ENCODE assay signal across 21 cellular contexts in genomic region chr6:120122401-120122800, GRCh38.
DNase-seq lines count a peak whose midpoint lies in the region; ATAC-seq and TF ChIP-seq lines count a peak whose summit lies in the region.
"Had no signal": no experiment of that assay in that cellular context is flagged by ENCODE, and none has a peak within 500 bp of the region (broad histone marks: within the 10 kb centered on the region; RNA-seq: fewer than 3 reads in every experiment).

No MANE protein-coding gene starts in this region.

- no peaks in the 10 kb centered on the region for H3K36me3 Mint-ChIP-seq in T-helper 2 cell treated with Interferon-gamma antibody and Interleukin-4, amounts not matched to agents 5 μg/mL and 100 μg/mL, for 36 hours (ENCODE audit: low read depth)
- H3K36me3 Mint-ChIP-seq: CD8-positive, alpha-beta memory T cell had no signal

- H4K20me1 ChIP-seq in Karpas-422 (ENCODE audit: insufficient read depth, low read depth, low read length), result no peaks in the 10 kb centered on the region

- no peak overlapping the region for H3K4me3 Mint-ChIP-seq in T-helper 2 cell treated with Interferon-gamma antibody and Interleukin-4, amounts not matched to agents 5 μg/mL and 100 μg/mL, for 36 hours
- H3K4me3 Mint-ChIP-seq: CD8-positive, alpha-beta memory T cell had no signal

- no peaks in the 10 kb centered on the region for H3K9me3 Mint-ChIP-seq in T-helper 2 cell treated with Interferon-gamma antibody and Interleukin-4, amounts not matched to agents 5 μg/mL and 100 μg/mL, for 36 hours

- no peaks in the 10 kb centered on the region for H3K36me3 ChIP-seq in Karpas-422 (ENCODE audit: insufficient read depth, low read length)

- H3K79me2 ChIP-seq in Karpas-422 (ENCODE audit: low read length), result no peaks in the 10 kb centered on the region

- no peaks in the 10 kb centered on the region for H3K4me1 ChIP-seq in Karpas-422 (ENCODE audit: low read length)

- H3K9me3 ChIP-seq in Karpas-422 (ENCODE audit: low read length), result peaks cover 18% of the 10 kb centered on the region

- DNase-seq in NCI-H2107 treated with DMSO at 0.1 percent for 48 hours (lab: John Stamatoyannopoulos, UW; ENCODE audit: unreplicated experiment) (peak; percentile 21), NCI-H2107 (lab: John Stamatoyannopoulos, UW) (no peak), NCI-H2029 (lab: John Stamatoyannopoulos, UW) (peak; percentile 51), NCI-H69 (lab: John Stamatoyannopoulos, UW) (peak; percentile 42), Karpas-422 (no peak), omental fat pad (ENCODE audit: low spot score) (no peak)
- DNase-seq in T-helper 2 cell treated with Interferon-gamma antibody and Interleukin-4, amounts not matched to agents 5 μg/mL and 100 μg/mL, for 36 hours (ENCODE audit: low spot score), result no peak
- DNase-seq: ACHN; C1 segment of cervical spinal cord; CD8-positive, alpha-beta memory T cell; IMR-90; MV-4-11; NCI-H1105 treated with DMSO at 0.1 percent for 48 hours; NCI-H2171 treated with DMSO at 0.1 percent for 48 hours; NCI-H774; OCI-M1; Right ventricle myocardium superior; T-helper 2 cell had no signal

- no peak overlapping the region for H3K4me2 ChIP-seq in Karpas-422 (ENCODE audit: low read depth, low read length, poor library complexity, severe bottlenecking)
- H3K4me2 ChIP-seq: KMS-11 had no signal

- H3K27me3 ChIP-seq in Karpas-422 (ENCODE audit: low read length), result no peaks in the 10 kb centered on the region

- no peaks in the 10 kb centered on the region for H3K4me1 Mint-ChIP-seq in T-helper 2 cell treated with Interferon-gamma antibody and Interleukin-4, amounts not matched to agents 5 μg/mL and 100 μg/mL, for 36 hours (ENCODE audit: low read depth)
- H3K4me1 Mint-ChIP-seq: CD8-positive, alpha-beta memory T cell had no signal

- H3K9ac ChIP-seq in Karpas-422 (ENCODE audit: low read length), result no peak overlapping the region
- H3K9ac ChIP-seq: KMS-11 had no signal

- H3K4me3 ChIP-seq in Karpas-422 (ENCODE audit: low read length), result no peak overlapping the region

- no peaks in the 10 kb centered on the region for H3K9me2 ChIP-seq in Karpas-422 (replicated peaks; ENCODE audit: insufficient read depth, low read length)

- TF ChIP-seq CTCF in omental fat pad (IDR thresholded peaks at IDR 0.05), result no peak

- H3K27ac Mint-ChIP-seq in T-helper 2 cell treated with Interferon-gamma antibody and Interleukin-4, amounts not matched to agents 5 μg/mL and 100 μg/mL, for 36 hours, result no peak overlapping the region
- H3K27ac Mint-ChIP-seq: CD8-positive, alpha-beta memory T cell had no signal

- H3K27me3 Mint-ChIP-seq in T-helper 2 cell treated with Interferon-gamma antibody and Interleukin-4, amounts not matched to agents 5 μg/mL and 100 μg/mL, for 36 hours (ENCODE audit: low read depth), result no peaks in the 10 kb centered on the region
- H3K27me3 Mint-ChIP-seq: CD8-positive, alpha-beta memory T cell had no signal

- no peak for ATAC-seq in GM19463 (IDR thresholded peaks at IDR 0.05; ENCODE audit: unreplicated experiment)
- no peak for ATAC-seq in omental fat pad (ENCODE audit: low FRiP score)

- no peak overlapping the region for H3K27ac ChIP-seq in Karpas-422 (ENCODE audit: low read length)
- H3K27ac ChIP-seq: 22Rv1, KMS-11 had no signal

- no peak overlapping the region for H2AFZ ChIP-seq in Karpas-422 (ENCODE audit: low read length)

Comparison
In these comparisons a context has a peak if more than half of its experiments do, and no peak if none do; other contexts are left out.
1. DNase-seq: peak in NCI-H2107 treated with DMSO at 0.1 percent for 48 hours (single experiment), NCI-H2029 (single experiment) and NCI-H69 (single experiment); none in NCI-H2107 (single experiment), Karpas-422 (single experiment), omental fat pad (single experiment) and T-helper 2 cell treated with Interferon-gamma antibody and Interleukin-4, amounts not matched to agents 5 μg/mL and 100 μg/mL, for 36 hours (single experiment).